8 cellular contexts compared by ENCODE assay signal in genomic region chr3:153161714-153162512, GRCh38. TPM values are rescaled to one million over a fixed set of nuclear protein-coding genes. Genes with fewer than 3 reads are reported as not detected.
A peak's percentile ranks its signal among the peaks of the same experiment; 100 is the strongest.
DNase-seq lines count a peak whose midpoint lies in the region; ATAC-seq and TF ChIP-seq lines count a peak whose summit lies in the region.

Gene RAP2B, plus strand, starts transcription at chr3:153162226. Its CDS starts 468 bp downstream, at chr3:153162694.

- H3K23ac ChIP-seq in IMR-90 (ENCODE audit: low read depth, low read length): peak within 1 kb of the TSS; percentile 88

- H3K36me3 Mint-ChIP-seq in naive thymus-derived CD8-positive, alpha-beta T cell: peaks cover 0 to 2% (median 0%) of the 10 kb centered on the region in 3 donors
- peaks cover 24 to 32% of the 10 kb centered on the region in 2 donors for H3K36me3 Mint-ChIP-seq in stimulated activated naive B cell treated with anti-CD40 and anti-IgM and Interleukin-4, amounts not matched to agents 10 μg/mL and 1 μg/mL and 100 μg/mL, for 72 hours

- peaks cover 49% of the 10 kb centered on the region for H3K79me2 ChIP-seq in fibroblast of lung (ENCODE audit: control insufficient read depth, insufficient read depth, low read length)

- no peaks in the 10 kb centered on the region for H3K27me3 Mint-ChIP-seq in naive thymus-derived CD8-positive, alpha-beta T cell
- H3K27me3 Mint-ChIP-seq in stimulated activated naive B cell treated with anti-CD40 and anti-IgM and Interleukin-4, amounts not matched to agents 10 μg/mL and 1 μg/mL and 100 μg/mL, for 72 hours: no peaks in the 10 kb centered on the region

- peak; percentile 91 for TF ChIP-seq POLR2A in IMR-90 (IDR thresholded peaks at IDR 0.05; ENCODE audit: low read depth, low read length)

- POLR2A ChIA-PET in IMR-90 (lab: Charles Lee; ENCODE audit: unreplicated experiment): interaction anchor here (1.0 to 1.7 kb wide), 3 partner anchors 89 to 119 kb away, joined by 3 to 6 read pairs (median 6); no protein-coding TSS in a partner anchor
- POLR2A ChIA-PET in naive thymus-derived CD8-positive, alpha-beta T cell (lab: Charles Lee): interaction anchor here (0.9 to 5.9 kb wide), 17 partner anchors 10 to 469 kb away, joined by 3 to 67 read pairs (median 7); no protein-coding TSS in a partner anchor

- H2AK5ac ChIP-seq in IMR-90 (ENCODE audit: low read depth, low read length): peak within 1 kb of the TSS; percentile 71; the same call in 1 of the 2 replicates

- peak within 1 kb of the TSS; percentile 96 to 100 (median 99) for H3K4me3 Mint-ChIP-seq in naive thymus-derived CD8-positive, alpha-beta T cell
- peak within 1 kb of the TSS; percentile 99 to 100 for H3K4me3 Mint-ChIP-seq in stimulated activated naive B cell treated with anti-CD40 and anti-IgM and Interleukin-4, amounts not matched to agents 10 μg/mL and 1 μg/mL and 100 μg/mL, for 72 hours

- H3K4me3 ChIP-seq in IMR-90 (ENCODE audit: insufficient read depth, low read depth, low read length) (peak within 1 kb of the TSS; percentile 97), fibroblast of lung (replicated peaks in 1 of 4; ENCODE audit: control extremely low read depth in 1 of 4, insufficient read depth in 1 of 4, low read depth in 3 of 4, low read length in 4 of 4) (peak within 1 kb of the TSS; percentile 62 to 97 (median 95))

- TF ChIP-seq CTCF in IMR-90 (conservative IDR thresholded peaks at IDR 0.05; ENCODE audit: low read depth, low read length) (no peak), fibroblast of lung (conservative IDR thresholded peaks at IDR 0.05 in 1 of 2, IDR thresholded peaks at IDR 0.05 in 1 of 2; ENCODE audit: low read depth in 1 of 2, low read length in 2 of 2) (no peak)

- CTCF ChIA-PET in IMR-90 (lab: Yijun Ruan, JAX): interaction anchor here (0.8 to 1.6 kb wide), 5 partner anchors 119 to 607 kb away, joined by 3 to 5 read pairs (median 3); no protein-coding TSS in a partner anchor

- DNase-seq in DMS 273 treated with DMSO at 0.1 percent for 48 hours (lab: John Stamatoyannopoulos, UW): peak; percentile 90
- peak; percentile 93 for DNase-seq in IMR-90
- peak; percentile 94 for DNase-seq in RKO (ENCODE audit: low spot score)
- DNase-seq in activated T-helper 1 cell treated with anti-CD3 and anti-CD28 coated beads, Interleukin-2, amount 50 U/mL, for 16 hours (ENCODE audit: low read depth in 1 of 2, low spot score in 1 of 2): peak; percentile 93 to 97
- peak; percentile 96 to 97 for DNase-seq in fibroblast of lung (ENCODE audit: low read depth in 2 of 2)
- DNase-seq in naive thymus-derived CD8-positive, alpha-beta T cell: peak; percentile 81 to 96 (median 90)
- DNase-seq in stimulated activated naive B cell treated with anti-CD40 and anti-IgM and Interleukin-4, amounts not matched to agents 10 μg/mL and 1 μg/mL and 100 μg/mL, for 72 hours: peak; percentile 87

- H3K4ac ChIP-seq in IMR-90 (ENCODE audit: low read depth, low read length): peak within 1 kb of the TSS; percentile 71

- H3K27ac Mint-ChIP-seq in naive thymus-derived CD8-positive, alpha-beta T cell: peak within 1 kb of the TSS; percentile 94 to 98 (median 97)
- peak within 1 kb of the TSS; percentile 97 for H3K27ac Mint-ChIP-seq in stimulated activated naive B cell treated with anti-CD40 and anti-IgM and Interleukin-4, amounts not matched to agents 10 μg/mL and 1 μg/mL and 100 μg/mL, for 72 hours

- H2AFZ ChIP-seq in IMR-90 (replicated peaks; ENCODE audit: low read length, poor library complexity) (peak within 1 kb of the TSS; percentile 94), fibroblast of lung (ENCODE audit: low read length) (peak within 1 kb of the TSS; percentile 74)

- peak within 1 kb of the TSS; percentile 83 for H2AK9ac ChIP-seq in IMR-90 (replicated peaks; ENCODE audit: low read depth, low read length, poor library complexity)

- H3K9me3 ChIP-seq in IMR-90 (ENCODE audit: control insufficient read depth, insufficient read depth, low read length) (no peaks in the 10 kb centered on the region), fibroblast of lung (ENCODE audit: control insufficient read depth, insufficient read depth, low read depth, low read length) (no peaks in the 10 kb centered on the region)

- intact Hi-C loops in IMR-90 (cut with micrococcal nuclease): loop anchor here (1.0 to 10.0 kb wide), 6 partner anchors 85 to 433 kb away; no protein-coding TSS in a partner anchor

- H3K9ac ChIP-seq in IMR-90 (ENCODE audit: low read depth, low read length) (peak within 1 kb of the TSS; percentile 90), fibroblast of lung (ENCODE audit: insufficient read depth, low read length) (peak within 1 kb of the TSS; percentile 79)

- BruUV-seq in IMR-90 (replicated peaks; lab: Mats Ljungman, UMichigan): no TSS peak

- no peak; the same call in 1 of the 2 replicates for TF ChIP-seq RAD21 in IMR-90 (IDR thresholded peaks at IDR 0.05; ENCODE audit: low read length)

- 0% methylated on average over 53 of the region's 91 CpGs; no CpG with 5 or more reads in 1 of the 2 experiments for WGBS in IMR-90 (ENCODE audit: extremely low coverage in 2 of 2, insufficient read length in 1 of 2), 2 experiments

- no peak within 1 kb of the TSS; the same call in 1 of the 2 replicates for H2BK120ac ChIP-seq in IMR-90 (ENCODE audit: low read depth, low read length)

- no peak within 1 kb of the TSS for H2BK15ac ChIP-seq in IMR-90 (ENCODE audit: low read depth, low read length)

- H3K4me2 ChIP-seq in IMR-90 (ENCODE audit: low read depth, low read length) (peak within 1 kb of the TSS; percentile 83), fibroblast of lung (ENCODE audit: extremely low read depth, insufficient read depth, low read length) (peak within 1 kb of the TSS; percentile 86)

- H3K18ac ChIP-seq in IMR-90 (ENCODE audit: low read depth, low read length): peak within 1 kb of the TSS; percentile 49

- H3K9me3 Mint-ChIP-seq in naive thymus-derived CD8-positive, alpha-beta T cell: no peaks in the 10 kb centered on the region
- no peaks in the 10 kb centered on the region for H3K9me3 Mint-ChIP-seq in stimulated activated naive B cell treated with anti-CD40 and anti-IgM and Interleukin-4, amounts not matched to agents 10 μg/mL and 1 μg/mL and 100 μg/mL, for 72 hours

- H3K36me3 ChIP-seq in IMR-90 (ENCODE audit: control insufficient read depth, insufficient read depth, low read length) (no peaks in the 10 kb centered on the region), fibroblast of lung (ENCODE audit: control insufficient read depth, insufficient read depth, low read length) (no peaks in the 10 kb centered on the region)

- H3K56ac ChIP-seq in IMR-90 (ENCODE audit: extremely low read depth, insufficient read depth, low read length): peak within 1 kb of the TSS; percentile 65; the same call in 1 of the 2 replicates

- H2BK20ac ChIP-seq in IMR-90 (ENCODE audit: low read depth, low read length): no peak within 1 kb of the TSS

- peak within 1 kb of the TSS; percentile 79 for H2BK5ac ChIP-seq in IMR-90 (ENCODE audit: low read depth, low read length, poor library complexity, severe bottlenecking)

- H3K4me1 Mint-ChIP-seq in naive thymus-derived CD8-positive, alpha-beta T cell: peaks cover 36 to 47% (median 41%) of the 10 kb centered on the region in 4 donors
- H3K4me1 Mint-ChIP-seq in stimulated activated naive B cell treated with anti-CD40 and anti-IgM and Interleukin-4, amounts not matched to agents 10 μg/mL and 1 μg/mL and 100 μg/mL, for 72 hours: peaks cover 21 to 49% of the 10 kb centered on the region in 2 donors

- H3K4me1 ChIP-seq in IMR-90 (ENCODE audit: control insufficient read depth, insufficient read depth, low read length) (peaks cover 4% of the 10 kb centered on the region; the same call in 1 of the 2 replicates), fibroblast of lung (ENCODE audit: control insufficient read depth, extremely low read depth, insufficient read depth, low read length) (peaks cover 2% of the 10 kb centered on the region)

- H3K79me1 ChIP-seq in IMR-90 (ENCODE audit: low read depth in 1 of 2, low read length in 2 of 2): peaks cover 0 to 3% of the 10 kb centered on the region in 2 experiments; a peak in 2 of 4 replicates

- peak within 1 kb of the TSS; percentile 25 to 27; a peak in 2 of 4 replicates for H4K8ac ChIP-seq in IMR-90 (ENCODE audit: low read depth in 2 of 2, low read length in 2 of 2)

- peak within 1 kb of the TSS; percentile 54; the same call in 1 of the 2 replicates for H4K91ac ChIP-seq in IMR-90 (ENCODE audit: insufficient read depth, low read depth, low read length)

- H3K27ac ChIP-seq in IMR-90 (ENCODE audit: insufficient read depth, low read length) (peak within 1 kb of the TSS; percentile 89), fibroblast of lung (ENCODE audit: insufficient read depth, low read length) (peak within 1 kb of the TSS; percentile 85)

- peak within 1 kb of the TSS; percentile 89 for H3K14ac ChIP-seq in IMR-90 (replicated peaks; ENCODE audit: low read depth, low read length)

- peak within 1 kb of the TSS; percentile 42; the same call in 1 of the 2 replicates for H4K5ac ChIP-seq in IMR-90 (ENCODE audit: low read depth, low read length)

- dilution Hi-C loops in IMR-90 (cut with HindIII; ENCODE audit: low sequenced_read_pairs, unreplicated experiment): no loop called here

- in situ Hi-C loops in IMR-90 (cut with MboI; ENCODE audit: low sequenced_read_pairs): loop anchor here (10.0 to 25.0 kb wide), 3 partner anchors 123 to 600 kb away; no protein-coding TSS in a partner anchor

- ATAC-seq in GM21528 (IDR thresholded peaks at IDR 0.05; ENCODE audit: low FRiP score, unreplicated experiment): peak; percentile 53
- ATAC-seq in IMR-90 (ENCODE audit: low read depth): peak; percentile 75
- ATAC-seq in naive thymus-derived CD8-positive, alpha-beta T cell: peak; percentile 51 to 65
- peak; percentile 56 to 64 for ATAC-seq in stimulated activated naive B cell treated with anti-CD40 and anti-IgM and Interleukin-4, amounts not matched to agents 10 μg/mL and 1 μg/mL and 100 μg/mL, for 72 hours (replicated peaks)

- H4K20me1 ChIP-seq in IMR-90 (ENCODE audit: insufficient read depth, low read length) (peaks cover 36% of the 10 kb centered on the region), fibroblast of lung (ENCODE audit: control insufficient read depth, extremely low read depth, insufficient read depth, low read length) (no peaks in the 10 kb centered on the region)

- peaks cover 5% of the 10 kb centered on the region; the same call in 1 of the 2 replicates for H3K9me1 ChIP-seq in IMR-90 (ENCODE audit: insufficient read depth, low read length)

- no peaks in the 10 kb centered on the region for H3K27me3 ChIP-seq in IMR-90 (ENCODE audit: control insufficient read depth, insufficient read depth, low read length)
- H3K27me3 ChIP-seq in fibroblast of lung (ENCODE audit: control insufficient read depth, insufficient read depth, low read length): no peaks in the 10 kb centered on the region

RNA-seq across cellular contexts. Expression of gene RAP2B, which starts in this region (rescaled TPM):
- total RNA-seq in IMR-90 (2012; rRNA removed) (12.4 and 18.1 TPM in 2 replicates), fibroblast of lung (24.4 and 27.1 TPM in 2 replicates)
- polyA plus RNA-seq in IMR-90 (2012; rRNA removed) (6.1 and 6.6 TPM in 2 replicates), fibroblast of lung (8.7 and 10.5 TPM in 2 replicates)
- 6.3 and 6.4 TPM in 2 replicates for polyA plus RNA-seq in IMR-90 (2012; cell fraction: cytosol; rRNA removed)
- 2.0 and 2.1 TPM in 2 replicates for polyA plus RNA-seq in IMR-90 (2012; cell fraction: nucleus; rRNA removed; ENCODE audit: low replicate concordance)
- polyA plus RNA-seq in fibroblast of lung (2012): 10.1 and 13.5 TPM in 2 replicates
- 6.4 and 7.7 TPM in 2 replicates for polyA minus RNA-seq in fibroblast of lung (ENCODE audit: low replicate concordance)
- total RNA-seq in naive thymus-derived CD8-positive, alpha-beta T cell: 10 to 100 TPM; 24.8 to 26.0 TPM
- polyA plus RNA-seq in naive thymus-derived CD8-positive, alpha-beta T cell: 10 to 100 TPM; 11.5 to 13.3 (median 11.9) TPM

Comparison
In these comparisons a context has a peak if more than half of its experiments do, and no peak if none do; other contexts are left out.
1. Peak in every context shown above with its lines: DNase-seq, ATAC-seq, H3K4me3 ChIP-seq and H3K27ac ChIP-seq.